In the genomic region with DNA sequence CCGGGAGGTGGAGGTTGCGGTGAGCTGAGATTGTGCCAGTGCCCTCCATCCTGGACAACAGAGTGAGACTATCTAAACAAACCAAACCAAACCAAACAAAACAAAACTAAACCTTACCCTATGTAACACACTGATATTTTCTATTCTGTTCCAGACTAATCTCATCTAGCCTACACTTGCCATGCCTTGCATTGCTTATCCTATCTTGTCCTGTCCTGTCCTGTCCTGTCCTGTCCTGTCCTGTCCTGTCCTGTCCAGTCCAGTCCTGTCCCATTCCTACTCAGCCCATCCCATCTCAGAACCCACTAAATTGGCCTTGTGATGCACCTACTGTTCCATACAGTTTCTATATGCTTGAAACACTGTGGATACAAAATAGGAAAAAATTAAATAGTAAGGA, we compare ENCODE assay signal across 26 cellular contexts.
"Had no signal": no experiment of that assay in that cellular context is flagged by ENCODE, and none has a peak within 500 bp of the region (broad histone marks: within the 10 kb centered on the region; RNA-seq: fewer than 3 reads in every experiment).

No MANE protein-coding gene starts in this region.

- H3K9me3 ChIP-seq: esophagus muscularis mucosa, lower lobe of right lung, mucosa of descending colon, prostate gland, right atrium auricular region, stomach, thyroid gland had no signal

- H3K27ac ChIP-seq: dorsolateral prefrontal cortex, esophagus muscularis mucosa, lower lobe of right lung, prostate gland, right atrium auricular region, stomach, thyroid gland had no signal

- H3K27me3 ChIP-seq: dorsolateral prefrontal cortex, esophagus muscularis mucosa, right atrium auricular region, stomach, thyroid gland had no signal

- H3K36me3 ChIP-seq: esophagus muscularis mucosa, lower lobe of right lung, prostate gland, right atrium auricular region, stomach, thyroid gland had no signal

- ATAC-seq: left ventricle myocardium superior; lower lobe of right lung; mucosa of descending colon; natural killer cell treated with Interleukin-12 subunit alpha and Interleukin-12 subunit beta and Interleukin-15 and Interleukin-18, amount 100 ng/mL, for 72 hours; sciatic nerve; stimulated activated effector memory CD8-positive, alpha-beta T cell treated with anti-CD3 and anti-CD28 coated beads, Interleukin-12 subunit alpha, Interleukin-12 subunit beta, amount 100 ng/mL, for 72 hours had no signal

- H3K4me3 ChIP-seq: dorsolateral prefrontal cortex, esophagus muscularis mucosa, lower lobe of right lung, mucosa of descending colon, prostate gland, right atrium auricular region, smooth muscle cell, stomach, thyroid gland had no signal

- DNase-seq: cerebellar nuclear complex; cortex of kidney; dorsolateral prefrontal cortex; effector CD4-positive, alpha-beta T cell; foreskin melanocyte; hypothalamus; immature natural killer cell; islet precursor cell; left ventricle myocardium superior; lower lobe of right lung; mucosa of descending colon; naive B cell; stimulated activated CD4-positive, alpha-beta T cell treated with anti-CD3 and anti-CD28 coated beads, Interleukin-12 subunit alpha, Interleukin-12 subunit beta, amount 100 ng/mL, for 4 hours; stimulated activated CD4-positive, alpha-beta T cell treated with anti-CD3 and anti-CD28 coated beads, Interleukin-1b, Interleukin-23, amount 100 ng/mL, for 48 hours; stimulated activated CD4-positive, alpha-beta T cell treated with anti-CD3 and anti-CD28 coated beads, Interleukin-4, amount 100 ng/mL, for 1 hour; stimulated activated naive CD4-positive, alpha-beta T cell treated with Interleukin-2 at 50 U/mL for 16 hours; stomach; thyroid gland; trophoblast cell had no signal

- H3K4me2 ChIP-seq: smooth muscle cell had no signal

- H3K4me1 ChIP-seq: lower lobe of right lung, prostate gland, right atrium auricular region had no signal
